In the genomic region with DNA sequence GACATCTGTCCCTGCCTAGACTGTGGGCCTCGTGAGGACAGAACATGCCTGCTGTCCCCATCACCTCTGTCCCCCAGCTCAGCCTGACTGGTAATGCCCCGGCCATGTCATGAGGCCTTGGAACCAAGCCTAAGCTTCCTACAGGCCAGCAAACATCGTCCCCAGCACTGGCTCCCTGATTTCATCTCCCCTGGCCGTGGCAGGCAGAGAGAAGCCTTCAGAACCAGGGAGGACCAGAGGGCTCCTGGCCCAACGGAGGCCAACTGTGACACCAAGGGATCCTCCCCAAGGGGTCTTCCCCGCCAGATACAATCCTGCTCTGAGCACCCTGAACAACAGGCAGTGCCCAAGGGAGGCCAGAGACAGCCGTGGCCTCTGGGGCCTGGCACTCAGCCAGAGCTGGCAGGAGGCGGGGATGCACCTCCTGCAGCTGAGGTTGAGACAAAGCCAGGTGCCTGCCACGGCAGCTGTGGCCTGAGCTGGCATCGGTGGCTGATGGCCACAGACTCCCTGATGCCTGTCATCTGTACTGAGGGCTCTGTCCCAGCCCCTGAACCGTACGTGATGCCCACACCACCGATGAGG, we compare ENCODE assay signal across 10 cellular contexts. TPM values are rescaled to one million over a fixed set of nuclear protein-coding genes. Genes with fewer than 3 reads are reported as not detected.
DNase-seq lines count a peak whose midpoint lies in the region; ATAC-seq and TF ChIP-seq lines count a peak whose summit lies in the region.
"Had no signal": no experiment of that assay in that cellular context is flagged by ENCODE, and none has a peak within 500 bp of the region (broad histone marks: within the 10 kb centered on the region; RNA-seq: fewer than 3 reads in every experiment).

No MANE protein-coding gene starts in this region.

- peak; percentile 20; the same call in 1 of the 2 replicates for ATAC-seq in Panc1
- peak; percentile 17 to 52 for ATAC-seq in left cardiac atrium
- ATAC-seq in upper lobe of right lung = no peak
- no peak for ATAC-seq in HG02623 (IDR thresholded peaks at IDR 0.05; ENCODE audit: unreplicated experiment)
- ATAC-seq in GM19463 (IDR thresholded peaks at IDR 0.05; ENCODE audit: unreplicated experiment) = no peak

- no peaks in the 10 kb centered on the region for H3K4me1 Mint-ChIP-seq in MCF 10A (ENCODE audit: insufficient read depth, unreplicated experiment)

- no peak overlapping the region for H2AFZ ChIP-seq in mammary epithelial cell (ENCODE audit: low read depth, low read length)

- BruUV-seq in MCF 10A (replicated peaks; lab: Mats Ljungman, UMichigan) = no TSS peak
- no TSS peak for BruUV-seq in mammary epithelial cell (replicated peaks; lab: Mats Ljungman, UMichigan)
- BruUV-seq in Panc1 (replicated peaks; lab: Mats Ljungman, UMichigan) = no TSS peak

- intact Hi-C loops in MCF 10A (cut with micrococcal nuclease) (no loop called here), mammary epithelial cell (cut with micrococcal nuclease) (no loop called here), Panc1 (cut with micrococcal nuclease; ENCODE audit: unreplicated experiment) (no loop called here), left cardiac atrium (cut with DNase I) (no loop called here), upper lobe of right lung (cut with DNase I) (no loop called here)

- no peak overlapping the region for H3K4me3 Mint-ChIP-seq in MCF 10A (ENCODE audit: unreplicated experiment)
- H3K4me3 Mint-ChIP-seq: B cell had no signal

- H3K27me3 ChIP-seq in mammary epithelial cell (ENCODE audit: insufficient read depth, low read length) (no peaks in the 10 kb centered on the region), Panc1 (ENCODE audit: control insufficient read depth, insufficient read depth, low read length) (no peaks in the 10 kb centered on the region), upper lobe of right lung (no peaks in the 10 kb centered on the region)

- H3K4me3 ChIP-seq in mammary epithelial cell (replicated peaks in 1 of 3; ENCODE audit: insufficient read depth in 1 of 3, low read depth in 2 of 3, low read length in 3 of 3) (no peak overlapping the region), Panc1 (ENCODE audit: low read depth in 2 of 2, low read length in 2 of 2) (no peak overlapping the region), upper lobe of right lung (no peak overlapping the region)

- no peaks in the 10 kb centered on the region for H3K79me2 ChIP-seq in mammary epithelial cell (ENCODE audit: insufficient read depth, low read length)

- no peak overlapping the region for H3K4me2 ChIP-seq in mammary epithelial cell (ENCODE audit: insufficient read depth, low read depth, low read length)

- H3K27ac ChIP-seq in mammary epithelial cell (ENCODE audit: insufficient read depth, low read depth, low read length) (no peak overlapping the region), Panc1 (ENCODE audit: low read length) (no peak overlapping the region), upper lobe of right lung (no peak overlapping the region)

- CTCF ChIA-PET in MCF 10A (lab: Yijun Ruan, JAX) (interaction anchor here (0.6 to 1.3 kb wide), 2 partner anchors 18 to 1217 kb away, joined by 3 read pairs; no protein-coding TSS in a partner anchor), mammary epithelial cell (lab: Charles Lee; ENCODE audit: low non-redundant PET) (no interaction called here), Panc1 (lab: Charles Lee) (interaction anchor here (1.3 kb wide), 1 partner anchor 33 kb away, joined by 3 read pairs; no protein-coding TSS in a partner anchor), GM10248 (lab: Yijun Ruan, JAX) (interaction anchor here (0.8 to 2.2 kb wide), 4 partner anchors 9 to 32 kb away, joined by 3 to 11 read pairs (median 4); a partner anchor contains a TSS)

- H3K9ac ChIP-seq in mammary epithelial cell (ENCODE audit: insufficient read depth, low read length) = no peak overlapping the region

- no peaks in the 10 kb centered on the region for H3K36me3 Mint-ChIP-seq in MCF 10A (ENCODE audit: insufficient read depth, unreplicated experiment)

- H3K27ac Mint-ChIP-seq in MCF 10A (ENCODE audit: low read depth, unreplicated experiment) = no peak overlapping the region
- H3K27ac Mint-ChIP-seq: B cell had no signal

- no peaks in the 10 kb centered on the region for H4K20me1 ChIP-seq in mammary epithelial cell (ENCODE audit: insufficient read depth, low read length)

- H3K4me1 ChIP-seq in mammary epithelial cell (ENCODE audit: insufficient read depth, low read length) = no peaks in the 10 kb centered on the region
- H3K4me1 ChIP-seq in Panc1 (ENCODE audit: control insufficient read depth, insufficient read depth, low read length) = peaks cover 5% of the 10 kb centered on the region; the same call in 1 of the 2 replicates
- H3K4me1 ChIP-seq in upper lobe of right lung = no peaks in the 10 kb centered on the region

- TF ChIP-seq CTCF in MCF 10A (IDR thresholded peaks at IDR 0.05; ENCODE audit: unreplicated experiment) (no peak), mammary epithelial cell (conservative IDR thresholded peaks at IDR 0.05 in 1 of 2, IDR thresholded peaks at IDR 0.05 in 1 of 2; ENCODE audit: extremely low read depth in 1 of 2, insufficient read depth in 1 of 2, low read depth in 1 of 2, low read length in 2 of 2) (no peak), Panc1 (IDR thresholded peaks at IDR 0.05) (no peak), upper lobe of right lung (IDR thresholded peaks at IDR 0.05) (no peak), GM10248 (IDR thresholded peaks at IDR 0.05; ENCODE audit: control extremely low read depth, extremely low read depth, low read depth, missing control alignments) (no peak)

- no peaks in the 10 kb centered on the region for H3K36me3 ChIP-seq in mammary epithelial cell (ENCODE audit: insufficient read depth, low read length)
- H3K36me3 ChIP-seq in Panc1 (ENCODE audit: control insufficient read depth, insufficient read depth, low read length) = no peaks in the 10 kb centered on the region
- no peaks in the 10 kb centered on the region for H3K36me3 ChIP-seq in upper lobe of right lung

- WGBS in mammary epithelial cell (ENCODE audit: low coverage, missing lambda C conversion rate) = 46% methylated on average over 10 of the region's 13 CpGs

- POLR2A ChIA-PET in MCF 10A (lab: Yijun Ruan, JAX) = interaction anchor here (0.6 to 1.2 kb wide), 3 partner anchors 23 to 492 kb away, joined by 3 to 4 read pairs (median 4); no protein-coding TSS in a partner anchor
- POLR2A ChIA-PET in Panc1 (lab: Charles Lee) = no interaction called here
- POLR2A ChIA-PET in GM10248 (lab: Yijun Ruan, JAX) = no interaction called here

- DNase-seq in MCF 10A (ENCODE audit: unreplicated experiment) (peak; percentile 38), mammary epithelial cell (no peak), Panc1 (ENCODE audit: low read depth, low spot score) (no peak), left cardiac atrium (peak; percentile 53), upper lobe of right lung (peak; percentile 64), GM10248 (ENCODE audit: extremely low spot score) (no peak)
- DNase-seq: hippocampal formation had no signal

- H3K27me3 Mint-ChIP-seq in MCF 10A (ENCODE audit: insufficient read depth, unreplicated experiment) = no peaks in the 10 kb centered on the region
- H3K27me3 Mint-ChIP-seq: B cell had no signal

- dilution Hi-C loops in mammary epithelial cell (cut with HindIII; ENCODE audit: low sequenced_read_pairs) = no loop called here

- in situ Hi-C loops in mammary epithelial cell (cut with MboI; ENCODE audit: low sequenced_read_pairs in 2 of 2) (no loop called here), Panc1 (cut with HindIII; ENCODE audit: low pct_unique_long_range_greater_than_20kb, low sequenced_read_pairs) (no loop called here)

- H3K9me3 ChIP-seq in mammary epithelial cell (replicated peaks; ENCODE audit: insufficient read depth, low read length) (no peaks in the 10 kb centered on the region), Panc1 (ENCODE audit: control insufficient read depth, insufficient read depth, low read depth, low read length) (no peaks in the 10 kb centered on the region), upper lobe of right lung (no peaks in the 10 kb centered on the region)

- H3K9me3 Mint-ChIP-seq in MCF 10A (ENCODE audit: unreplicated experiment) = no peaks in the 10 kb centered on the region

RNA-seq across cellular contexts. Expression of a gene that starts 9.9 kb away (rescaled TPM):
- total RNA-seq in MCF 10A (2022) = 14.4 and 15.0 TPM in 2 replicates
- total RNA-seq in mammary epithelial cell = 10 to 100 TPM in 1 of 2 donors, 1 to 10 TPM in 1; 8.2 to 18.4 TPM
- polyA plus RNA-seq in mammary epithelial cell = 8.2 TPM
- 19.7 TPM for polyA minus RNA-seq in mammary epithelial cell
- 20.1 TPM for total RNA-seq in Panc1 (2021; ENCODE audit: unreplicated experiment)
- polyA plus RNA-seq in Panc1 (2012; ENCODE audit: insufficient read length) = 20.8 TPM
- total RNA-seq in left cardiac atrium = 1 to 10 TPM; 5.1 to 7.3 TPM
- 14.6 TPM for total RNA-seq in upper lobe of right lung

RNA-seq across cellular contexts. Expression of a gene that starts 43.6 kb away (rescaled TPM):
- total RNA-seq in MCF 10A (2022) = 11.8 and 13.3 TPM in 2 replicates
- total RNA-seq in mammary epithelial cell = 1 to 10 TPM; 4.8 to 7.4 TPM
- polyA plus RNA-seq in mammary epithelial cell = 4.8 TPM
- polyA minus RNA-seq in mammary epithelial cell = 14.3 TPM
- total RNA-seq in Panc1 (2021; ENCODE audit: unreplicated experiment) = 27.6 TPM
- 27.2 TPM for polyA plus RNA-seq in Panc1 (2012; ENCODE audit: insufficient read length)
- total RNA-seq in left cardiac atrium = 10 to 100 TPM; 13.2 to 14.7 TPM
- 60.4 TPM for total RNA-seq in upper lobe of right lung

Comparison
In these comparisons a context has a peak if more than half of its experiments do, and no peak if none do; other contexts are left out.
1. DNase-seq: peak in MCF 10A (single experiment), left cardiac atrium (single experiment) and upper lobe of right lung (single experiment); none in mammary epithelial cell (single experiment), Panc1 (single experiment) and GM10248 (single experiment).
2. ATAC-seq: peak in Panc1 (single experiment) and left cardiac atrium (2 of 2); none in upper lobe of right lung (single experiment), HG02623 (single experiment) and GM19463 (single experiment).